Comparison of ENCODE assay signal across 1 cellular context in genomic region chrX:134544189-134544588, GRCh38.
TF ChIP-seq lines count a peak whose summit lies in the region.

No MANE protein-coding gene starts in this region.

TF ChIP-seq in HEK293, 187 proteins besides CTCF, POLR2A, EP300 and RAD21 (continued from another document):
- TF ChIP-seq, protein P1, sequence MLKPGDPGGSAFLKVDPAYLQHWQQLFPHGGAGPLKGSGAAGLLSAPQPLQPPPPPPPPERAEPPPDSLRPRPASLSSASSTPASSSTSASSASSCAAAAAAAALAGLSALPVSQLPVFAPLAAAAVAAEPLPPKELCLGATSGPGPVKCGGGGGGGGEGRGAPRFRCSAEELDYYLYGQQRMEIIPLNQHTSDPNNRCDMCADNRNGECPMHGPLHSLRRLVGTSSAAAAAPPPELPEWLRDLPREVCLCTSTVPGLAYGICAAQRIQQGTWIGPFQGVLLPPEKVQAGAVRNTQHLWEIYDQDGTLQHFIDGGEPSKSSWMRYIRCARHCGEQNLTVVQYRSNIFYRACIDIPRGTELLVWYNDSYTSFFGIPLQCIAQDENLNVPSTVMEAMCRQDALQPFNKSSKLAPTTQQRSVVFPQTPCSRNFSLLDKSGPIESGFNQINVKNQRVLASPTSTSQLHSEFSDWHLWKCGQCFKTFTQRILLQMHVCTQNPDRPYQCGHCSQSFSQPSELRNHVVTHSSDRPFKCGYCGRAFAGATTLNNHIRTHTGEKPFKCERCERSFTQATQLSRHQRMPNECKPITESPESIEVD (tag by site-specific recombination; IDR thresholded peaks at IDR 0.05): peak; percentile 69
- TF ChIP-seq, protein P2, sequence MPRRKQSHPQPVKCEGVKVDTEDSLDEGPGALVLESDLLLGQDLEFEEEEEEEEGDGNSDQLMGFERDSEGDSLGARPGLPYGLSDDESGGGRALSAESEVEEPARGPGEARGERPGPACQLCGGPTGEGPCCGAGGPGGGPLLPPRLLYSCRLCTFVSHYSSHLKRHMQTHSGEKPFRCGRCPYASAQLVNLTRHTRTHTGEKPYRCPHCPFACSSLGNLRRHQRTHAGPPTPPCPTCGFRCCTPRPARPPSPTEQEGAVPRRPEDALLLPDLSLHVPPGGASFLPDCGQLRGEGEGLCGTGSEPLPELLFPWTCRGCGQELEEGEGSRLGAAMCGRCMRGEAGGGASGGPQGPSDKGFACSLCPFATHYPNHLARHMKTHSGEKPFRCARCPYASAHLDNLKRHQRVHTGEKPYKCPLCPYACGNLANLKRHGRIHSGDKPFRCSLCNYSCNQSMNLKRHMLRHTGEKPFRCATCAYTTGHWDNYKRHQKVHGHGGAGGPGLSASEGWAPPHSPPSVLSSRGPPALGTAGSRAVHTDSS (tag by site-specific recombination; IDR thresholded peaks at IDR 0.05): no peak
